In the genomic region with DNA sequence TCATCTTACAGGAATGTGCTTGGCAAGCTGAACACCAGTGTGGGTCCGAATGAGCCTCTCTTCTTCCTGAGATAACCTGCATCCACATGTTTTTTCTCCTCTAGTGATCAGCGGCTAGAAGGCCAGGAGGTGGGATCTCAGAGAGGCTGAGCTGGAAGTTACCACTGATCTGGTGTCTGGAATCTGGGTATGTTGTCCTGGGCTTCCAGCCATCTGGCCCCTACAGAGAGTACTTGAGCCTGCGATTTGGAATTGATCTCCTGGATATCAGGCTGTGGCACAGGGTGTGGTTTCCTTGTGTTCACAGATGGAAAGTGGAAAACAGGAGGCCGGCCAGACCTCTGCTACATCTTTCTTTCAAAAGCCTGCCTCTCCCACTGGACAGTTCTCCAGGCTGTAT, we compare ENCODE assay signal across 17 cellular contexts. TPM values are rescaled to one million over a fixed set of nuclear protein-coding genes. Genes with fewer than 3 reads are reported as not detected.
DNase-seq lines count a peak whose midpoint lies in the region; ATAC-seq and TF ChIP-seq lines count a peak whose summit lies in the region.
"Had no signal": no experiment of that assay in that cellular context is flagged by ENCODE, and none has a peak within 500 bp of the region (broad histone marks: within the 10 kb centered on the region; RNA-seq: fewer than 3 reads in every experiment).

No MANE protein-coding gene starts in this region.

- H3K36me3 ChIP-seq in BE2C (peaks cover 19% of the 10 kb centered on the region), neutrophil (peaks cover 10% of the 10 kb centered on the region)

- H3K4me1 ChIP-seq in BE2C (peaks cover 13% of the 10 kb centered on the region), neutrophil (ENCODE audit: control insufficient read depth in 1 of 2, insufficient read depth in 1 of 2, low read depth in 1 of 2, low read length in 1 of 2) (peaks cover 46 to 57% of the 10 kb centered on the region in 2 experiments)

- peaks cover 98% of the 10 kb centered on the region for H3K36me3 Mint-ChIP-seq in dendritic cell treated with granulocyte-macrophage colony-stimulating factor and Interleukin-4, amounts not matched to agents 40 ng/mL and 50 ng/mL, for 4 days (ENCODE audit: low read depth)
- H3K36me3 Mint-ChIP-seq in activated CD8-positive, alpha-beta T cell treated with anti-CD3 and anti-CD28 coated beads, Interleukin-2, amount 10 ng/mL, durations not matched to agents 7 days and 5 days (ENCODE audit: low read depth) = no peaks in the 10 kb centered on the region
- H3K36me3 Mint-ChIP-seq: activated naive CD4-positive, alpha-beta T cell treated with anti-CD3 and anti-CD28 coated beads, Interleukin-2, amount 50 U/mL, for 24 hours had no signal

- no peaks in the 10 kb centered on the region for H3K9me3 ChIP-seq in BE2C
- H3K9me3 ChIP-seq in neutrophil = no peaks in the 10 kb centered on the region

- CTCF ChIA-PET in activated CD8-positive, alpha-beta T cell treated with anti-CD3 and anti-CD28 coated beads, Interleukin-2, amount 10 ng/mL, durations not matched to agents 7 days and 5 days (lab: Charles Lee) = interaction anchor here (0.8 kb wide), 1 partner anchor 17 kb away, joined by 3 read pairs; no protein-coding TSS in a partner anchor

- TF ChIP-seq CTCF in BE2C (IDR thresholded peaks at IDR 0.05; ENCODE audit: low read depth, low read length) (no peak), neutrophil (IDR thresholded peaks at IDR 0.05) (no peak)

- intact Hi-C loops in dendritic cell treated with granulocyte-macrophage colony-stimulating factor and Interleukin-4, amounts not matched to agents 40 ng/mL and 50 ng/mL, for 4 days (cut with micrococcal nuclease) = no loop called here

- H3K9me3 Mint-ChIP-seq in dendritic cell treated with granulocyte-macrophage colony-stimulating factor and Interleukin-4, amounts not matched to agents 40 ng/mL and 50 ng/mL, for 4 days = no peaks in the 10 kb centered on the region
- no peaks in the 10 kb centered on the region for H3K9me3 Mint-ChIP-seq in activated CD8-positive, alpha-beta T cell treated with anti-CD3 and anti-CD28 coated beads, Interleukin-2, amount 10 ng/mL, durations not matched to agents 7 days and 5 days (ENCODE audit: insufficient read depth)
- H3K9me3 Mint-ChIP-seq: activated naive CD4-positive, alpha-beta T cell treated with anti-CD3 and anti-CD28 coated beads, Interleukin-2, amount 50 U/mL, for 24 hours; nephron progenitor cell had no signal

- H3K4me3 Mint-ChIP-seq in dendritic cell treated with granulocyte-macrophage colony-stimulating factor and Interleukin-4, amounts not matched to agents 40 ng/mL and 50 ng/mL, for 4 days = no peak overlapping the region
- H3K4me3 Mint-ChIP-seq in activated CD8-positive, alpha-beta T cell treated with anti-CD3 and anti-CD28 coated beads, Interleukin-2, amount 10 ng/mL, durations not matched to agents 7 days and 5 days = no peak overlapping the region
- H3K4me3 Mint-ChIP-seq: activated naive CD4-positive, alpha-beta T cell treated with anti-CD3 and anti-CD28 coated beads, Interleukin-2, amount 50 U/mL, for 24 hours; nephron progenitor cell had no signal

- H3K4me3 ChIP-seq in BE2C (ENCODE audit: low read depth, low read length) = no peak overlapping the region
- H3K4me3 ChIP-seq in neutrophil (ENCODE audit: low read depth in 1 of 2, low read length in 1 of 2) = peak overlapping the region in 1 of 2 experiments; percentile 44
- H3K4me3 ChIP-seq: GM12878, skin epidermis had no signal

- peaks cover 59% of the 10 kb centered on the region for H3K4me1 Mint-ChIP-seq in dendritic cell treated with granulocyte-macrophage colony-stimulating factor and Interleukin-4, amounts not matched to agents 40 ng/mL and 50 ng/mL, for 4 days (ENCODE audit: low read depth)
- peaks cover 20% of the 10 kb centered on the region for H3K4me1 Mint-ChIP-seq in activated CD8-positive, alpha-beta T cell treated with anti-CD3 and anti-CD28 coated beads, Interleukin-2, amount 10 ng/mL, durations not matched to agents 7 days and 5 days (ENCODE audit: low read depth)

- POLR2A ChIA-PET in activated CD8-positive, alpha-beta T cell treated with anti-CD3 and anti-CD28 coated beads, Interleukin-2, amount 10 ng/mL, durations not matched to agents 7 days and 5 days (lab: Charles Lee) = no interaction called here

- H3K27ac ChIP-seq in neutrophil = peak overlapping the region; percentile 96

- H3K27ac Mint-ChIP-seq in dendritic cell treated with granulocyte-macrophage colony-stimulating factor and Interleukin-4, amounts not matched to agents 40 ng/mL and 50 ng/mL, for 4 days = peak overlapping the region; percentile 83
- no peak overlapping the region for H3K27ac Mint-ChIP-seq in activated CD8-positive, alpha-beta T cell treated with anti-CD3 and anti-CD28 coated beads, Interleukin-2, amount 10 ng/mL, durations not matched to agents 7 days and 5 days
- H3K27ac Mint-ChIP-seq: activated naive CD4-positive, alpha-beta T cell treated with anti-CD3 and anti-CD28 coated beads, Interleukin-2, amount 50 U/mL, for 24 hours had no signal

- H3K27me3 ChIP-seq in BE2C (no peaks in the 10 kb centered on the region), neutrophil (no peaks in the 10 kb centered on the region)

- H3K27me3 Mint-ChIP-seq in dendritic cell treated with granulocyte-macrophage colony-stimulating factor and Interleukin-4, amounts not matched to agents 40 ng/mL and 50 ng/mL, for 4 days = no peaks in the 10 kb centered on the region
- peaks cover 13% of the 10 kb centered on the region for H3K27me3 Mint-ChIP-seq in activated CD8-positive, alpha-beta T cell treated with anti-CD3 and anti-CD28 coated beads, Interleukin-2, amount 10 ng/mL, durations not matched to agents 7 days and 5 days (ENCODE audit: low read depth)
- H3K27me3 Mint-ChIP-seq: activated naive CD4-positive, alpha-beta T cell treated with anti-CD3 and anti-CD28 coated beads, Interleukin-2, amount 50 U/mL, for 24 hours had no signal

- DNase-seq in BE2C = peak; percentile 59
- peak; percentile 28 for DNase-seq in NCI-H2171 (lab: John Stamatoyannopoulos, UW)
- DNase-seq in activated CD8-positive, alpha-beta T cell treated with anti-CD3 and anti-CD28 coated beads, Interleukin-2, amount 10 ng/mL, durations not matched to agents 7 days and 5 days = no peak
- DNase-seq in activated naive CD4-positive, alpha-beta T cell treated with Interleukin-2 at 50 U/mL for 16 hours = no peak
- DNase-seq in kidney tubule cell (ENCODE audit: low spot score) = no peak
- DNase-seq: activated CD4-positive, CD25-positive, alpha-beta regulatory T cell; activated CD8-positive, alpha-beta memory T cell treated with anti-CD3 and anti-CD28 coated beads, Interleukin-2, amount 50 U/mL, for 4 hours; NCI-H2081 treated with DMSO at 0.1 percent for 48 hours; nephron progenitor cell; OCI-M1; SW 1271 had no signal

- ATAC-seq in activated CD8-positive, alpha-beta T cell treated with anti-CD3 and anti-CD28 coated beads, Interleukin-2, amount 10 ng/mL, durations not matched to agents 7 days and 5 days = no peak
- no peak for ATAC-seq in HG03135 (IDR thresholded peaks at IDR 0.05; ENCODE audit: unreplicated experiment)
- ATAC-seq: GM12878 had no signal

RNA-seq across cellular contexts. Expression of a gene that starts 35.9 kb away (rescaled TPM):
- polyA plus RNA-seq in BE2C (2012; ENCODE audit: insufficient read depth, insufficient read length, low read depth) = 95.1 TPM
- total RNA-seq in activated CD8-positive, alpha-beta T cell treated with anti-CD3 and anti-CD28 coated beads, Interleukin-2, amount 10 ng/mL, durations not matched to agents 7 days and 5 days = under 1 TPM; 0.58 to 0.70 TPM

Comparison
In these comparisons a context has a peak if more than half of its experiments do, and no peak if none do; other contexts are left out.
1. DNase-seq: peak in BE2C (single experiment) and NCI-H2171 (single experiment); none in activated CD8-positive, alpha-beta T cell treated with anti-CD3 and anti-CD28 coated beads, Interleukin-2, amount 10 ng/mL, durations not matched to agents 7 days and 5 days (single experiment), activated naive CD4-positive, alpha-beta T cell treated with Interleukin-2 at 50 U/mL for 16 hours (single experiment) and kidney tubule cell (single experiment).